Comparison of ENCODE assay signal across 11 cellular contexts in the genomic region with DNA sequence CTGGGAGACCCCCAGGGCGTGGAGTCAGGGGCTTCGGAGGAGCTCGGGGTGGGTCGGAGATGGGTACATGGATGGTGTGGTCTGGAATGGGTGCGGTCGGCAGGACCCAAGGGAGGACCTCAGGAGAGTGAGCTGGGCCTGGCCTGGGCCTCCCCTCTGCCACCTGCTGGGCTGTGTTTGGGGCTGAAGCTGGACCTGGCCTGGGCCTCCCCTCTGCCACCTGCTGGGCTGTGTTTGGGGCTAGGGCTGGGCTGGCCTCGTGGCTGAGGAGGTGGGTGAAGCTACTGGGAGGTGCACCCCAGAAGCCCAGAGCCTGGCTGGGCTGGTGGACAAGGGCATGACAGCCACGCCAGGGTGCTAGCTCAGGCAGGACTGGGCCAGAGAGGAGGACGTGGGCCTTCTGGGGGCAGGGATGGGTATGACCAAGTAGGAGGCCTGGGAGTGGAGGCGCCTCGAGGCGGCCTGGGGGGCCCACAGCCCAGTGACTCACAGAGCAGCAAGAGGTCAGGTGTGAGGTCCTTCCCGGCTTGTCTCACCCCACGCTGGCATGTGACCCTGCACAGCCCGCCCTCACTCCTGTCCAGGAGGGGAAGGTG. TPM values are rescaled to one million over a fixed set of nuclear protein-coding genes. Genes with fewer than 3 reads are reported as not detected.
A peak's percentile ranks its signal among the peaks of the same experiment; 100 is the strongest.
DNase-seq lines count a peak whose midpoint lies in the region; ATAC-seq, FAIRE-seq and TF ChIP-seq lines count a peak whose summit lies in the region.
"Had no signal": no experiment of that assay in that cellular context is flagged by ENCODE, and none has a peak within 500 bp of the region (broad histone marks: within the 10 kb centered on the region; RNA-seq: fewer than 3 reads in every experiment).

No MANE protein-coding gene starts in this region.

- intact Hi-C loops in vagina (cut with DNase I), result no loop called here

- H3K36me3 ChIP-seq in astrocyte (ENCODE audit: insufficient read depth, low read length), result no peaks in the 10 kb centered on the region
- H3K36me3 ChIP-seq in vagina, result no peaks in the 10 kb centered on the region

- TF ChIP-seq POLR2A in vagina (IDR thresholded peaks at IDR 0.05), result no peak

- no peak overlapping the region for H3K27ac ChIP-seq in AG04450 (ENCODE audit: low read depth, low read length)
- no peak overlapping the region for H3K27ac ChIP-seq in astrocyte (ENCODE audit: low read depth, low read length)
- no peak overlapping the region for H3K27ac ChIP-seq in vagina

- H3K9ac ChIP-seq in astrocyte (ENCODE audit: low read length), result no peak overlapping the region

- no peaks in the 10 kb centered on the region for H3K36me3 Mint-ChIP-seq in astrocyte (ENCODE audit: low read depth, unreplicated experiment)

- H3K4me3 Mint-ChIP-seq in astrocyte (ENCODE audit: unreplicated experiment), result no peak overlapping the region

- POLR2A ChIA-PET in AG04450 (lab: Yijun Ruan, JAX), result interaction anchor here (1.4 kb wide), 1 partner anchor 22 kb away, joined by 4 read pairs; no protein-coding TSS in a partner anchor
- POLR2A ChIA-PET in HEK293T (lab: Yijun Ruan, JAX), result interaction anchor here (0.6 to 7.5 kb wide), 6 partner anchors 8 to 62 kb away, joined by 3 to 61 read pairs (median 5); a partner anchor contains a TSS

- H3K9me3 ChIP-seq in AG04450 (ENCODE audit: control insufficient read depth, insufficient read depth, low read length), result no peaks in the 10 kb centered on the region; the same call in 1 of the 2 replicates
- no peaks in the 10 kb centered on the region for H3K9me3 ChIP-seq in astrocyte (ENCODE audit: insufficient read depth, low read depth, low read length)
- no peaks in the 10 kb centered on the region for H3K9me3 ChIP-seq in vagina

- peaks cover 4% of the 10 kb centered on the region for H3K27me3 ChIP-seq in AG04450 (ENCODE audit: control insufficient read depth, insufficient read depth, low read length)
- H3K27me3 ChIP-seq in astrocyte (ENCODE audit: insufficient read depth, low read length), result peaks cover 9% of the 10 kb centered on the region
- peaks cover 6% of the 10 kb centered on the region for H3K27me3 ChIP-seq in vagina

- peak overlapping the region; percentile 75 for H3K27ac Mint-ChIP-seq in astrocyte (ENCODE audit: unreplicated experiment)

- no peak overlapping the region for H3K4me3 ChIP-seq in AG04450 (ENCODE audit: low read depth, low read length)
- H3K4me3 ChIP-seq in astrocyte (ENCODE audit: insufficient read depth, low read depth, low read length), result no peak overlapping the region
- no peak overlapping the region for H3K4me3 ChIP-seq in vagina

- no peak overlapping the region for H3K4me2 ChIP-seq in astrocyte (ENCODE audit: low read length)

- peaks cover 4% of the 10 kb centered on the region for H3K4me1 Mint-ChIP-seq in astrocyte (ENCODE audit: low read depth, unreplicated experiment)

- H4K20me1 ChIP-seq in astrocyte (ENCODE audit: insufficient read depth, low read length), result peaks cover 10% of the 10 kb centered on the region

- peaks cover 27% of the 10 kb centered on the region for H3K27me3 Mint-ChIP-seq in astrocyte (ENCODE audit: low read depth, unreplicated experiment)

- no peak for FAIRE-seq in astrocyte (lab: Jason Lieb, UNC)

- ATAC-seq in left lobe of liver, result peak; percentile 81
- ATAC-seq in GM21526 (IDR thresholded peaks at IDR 0.05; ENCODE audit: low FRiP score, unreplicated experiment), result no peak

- H2AFZ ChIP-seq in astrocyte (ENCODE audit: low read depth, low read length), result no peak overlapping the region

- H3K4me1 ChIP-seq in astrocyte (ENCODE audit: insufficient read depth, low read length) (peaks cover 31% of the 10 kb centered on the region), vagina (peaks cover 47% of the 10 kb centered on the region)

- TF ChIP-seq CTCF in AG04450 (IDR thresholded peaks at IDR 0.05; ENCODE audit: low read depth, low read length), result peak; percentile 54
- TF ChIP-seq CTCF in astrocyte (IDR thresholded peaks at IDR 0.05; ENCODE audit: insufficient read depth, low read depth, low read length), result peak; percentile 3
- TF ChIP-seq CTCF in vagina (IDR thresholded peaks at IDR 0.05), result peak in 1 of 3 experiments; percentile 14

- no peaks in the 10 kb centered on the region for H3K9me3 Mint-ChIP-seq in astrocyte (ENCODE audit: unreplicated experiment)

- DNase-seq in AG04450 (ENCODE audit: low read depth, low spot score) (no peak), HEK293T (ENCODE audit: extremely low spot score) (no peak), astrocyte (ENCODE audit: low read depth) (no peak), left lobe of liver (ENCODE audit: low spot score) (peak; percentile 67), T-helper 2 cell (no peak), vagina (ENCODE audit: extremely low spot score in 2 of 2) (no peak)
- no peak for DNase-seq in stimulated activated naive CD4-positive, alpha-beta T cell treated with Interleukin-2 at 50 U/mL for 16 hours (lab: John Stamatoyannopoulos, UW)
- DNase-seq: amniotic stem cell, NCI-H187 treated with DMSO at 0.1 percent for 48 hours had no signal

- CTCF ChIA-PET in AG04450 (lab: Charles Lee) (interaction anchor here (1.1 to 1.8 kb wide), 2 partner anchors 34 to 69 kb away, joined by 4 to 9 read pairs; no protein-coding TSS in a partner anchor), HEK293T (lab: Yijun Ruan, JAX) (interaction anchor here (0.8 to 1.7 kb wide), 6 partner anchors 9 to 29 kb away, joined by 3 to 8 read pairs (median 4); no protein-coding TSS in a partner anchor)

- H3K79me2 ChIP-seq in astrocyte (ENCODE audit: insufficient read depth, low read length), result no peaks in the 10 kb centered on the region

TF ChIP-seq in HEK293T, 16 proteins besides CTCF, POLR2A, EP300 and RAD21:
- TF ChIP-seq LEF1 (IDR thresholded peaks at IDR 0.05; ENCODE audit: borderline replicate concordance), result no peak
- no peak for TF ChIP-seq TARDBP (IDR thresholded peaks at IDR 0.05)
- no peak for TF ChIP-seq BHLHE40 (IDR thresholded peaks at IDR 0.05; ENCODE audit: borderline replicate concordance)
- TF ChIP-seq, protein P1, sequence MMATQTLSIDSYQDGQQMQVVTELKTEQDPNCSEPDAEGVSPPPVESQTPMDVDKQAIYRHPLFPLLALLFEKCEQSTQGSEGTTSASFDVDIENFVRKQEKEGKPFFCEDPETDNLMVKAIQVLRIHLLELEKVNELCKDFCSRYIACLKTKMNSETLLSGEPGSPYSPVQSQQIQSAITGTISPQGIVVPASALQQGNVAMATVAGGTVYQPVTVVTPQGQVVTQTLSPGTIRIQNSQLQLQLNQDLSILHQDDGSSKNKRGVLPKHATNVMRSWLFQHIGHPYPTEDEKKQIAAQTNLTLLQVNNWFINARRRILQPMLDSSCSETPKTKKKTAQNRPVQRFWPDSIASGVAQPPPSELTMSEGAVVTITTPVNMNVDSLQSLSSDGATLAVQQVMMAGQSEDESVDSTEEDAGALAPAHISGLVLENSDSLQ (IDR thresholded peaks at IDR 0.05), result no peak
- TF ChIP-seq HDGF (IDR thresholded peaks at IDR 0.05; ENCODE audit: borderline replicate concordance), result peak; percentile 18; the same call in 1 of the 2 replicates
- no peak for TF ChIP-seq ZNF384 (IDR thresholded peaks at IDR 0.05)

RNA-seq across cellular contexts. Expression of a gene that starts 14.5 kb away (rescaled TPM):
- polyA plus RNA-seq in AG04450 (2011; rRNA removed), result 1.6 and 2.1 TPM in 2 replicates
- polyA minus RNA-seq in AG04450 (2011; rRNA and poly(A)+ RNA removed), result 1.3 and 1.5 TPM in 2 replicates
- total RNA-seq in astrocyte (6.0 and 9.5 TPM in 2 replicates), left lobe of liver (4.9 TPM), vagina (33.9 TPM)

RNA-seq across cellular contexts. Expression of a gene that starts 20.9 kb away (rescaled TPM):
- 36.1 and 41.7 TPM in 2 replicates for polyA plus RNA-seq in AG04450 (2011; rRNA removed)
- 42.0 and 54.6 TPM in 2 replicates for polyA minus RNA-seq in AG04450 (2011; rRNA and poly(A)+ RNA removed)
- total RNA-seq in astrocyte (83.7 and 91.4 TPM in 2 replicates), left lobe of liver (32.5 TPM), vagina (42.5 TPM)

RNA-seq across cellular contexts. Expression of a gene that starts 22.2 kb away (rescaled TPM):
- polyA plus RNA-seq in AG04450 (2011; rRNA removed), result 5.5 and 9.7 TPM in 2 replicates
- polyA minus RNA-seq in AG04450 (2011; rRNA and poly(A)+ RNA removed), result 1.7 and 3.5 TPM in 2 replicates
- 25.6 and 25.9 TPM in 2 replicates for total RNA-seq in astrocyte
- 7.3 TPM for total RNA-seq in left lobe of liver
- total RNA-seq in vagina, result 19.6 TPM

RNA-seq across cellular contexts. Expression of a gene that starts 28.1 kb away (rescaled TPM):
- 0.06 and 0.15 TPM in 2 replicates for polyA plus RNA-seq in AG04450 (2011; rRNA removed)
- polyA minus RNA-seq in AG04450 (2011; rRNA and poly(A)+ RNA removed), result 0.09 and 0.14 TPM in 2 replicates
- 2.1 and 2.4 TPM in 2 replicates for total RNA-seq in astrocyte
- 0.28 TPM for total RNA-seq in left lobe of liver
- 15.2 TPM for total RNA-seq in vagina
- total RNA-seq: skeletal muscle tissue had no signal

RNA-seq across cellular contexts. Expression of a gene that starts 43.7 kb away (rescaled TPM):
- not detected in 2 replicates for polyA plus RNA-seq in AG04450 (2011; rRNA removed)
- polyA minus RNA-seq in AG04450 (2011; rRNA and poly(A)+ RNA removed), result 0.37 TPM in 1 of 2 replicates, not detected in the other
- total RNA-seq in astrocyte (0.20 TPM in 1 of 2 replicates, not detected in the other), left lobe of liver (0.83 TPM), vagina (not detected)
